8 cellular contexts compared by ENCODE assay signal in the genomic region with DNA sequence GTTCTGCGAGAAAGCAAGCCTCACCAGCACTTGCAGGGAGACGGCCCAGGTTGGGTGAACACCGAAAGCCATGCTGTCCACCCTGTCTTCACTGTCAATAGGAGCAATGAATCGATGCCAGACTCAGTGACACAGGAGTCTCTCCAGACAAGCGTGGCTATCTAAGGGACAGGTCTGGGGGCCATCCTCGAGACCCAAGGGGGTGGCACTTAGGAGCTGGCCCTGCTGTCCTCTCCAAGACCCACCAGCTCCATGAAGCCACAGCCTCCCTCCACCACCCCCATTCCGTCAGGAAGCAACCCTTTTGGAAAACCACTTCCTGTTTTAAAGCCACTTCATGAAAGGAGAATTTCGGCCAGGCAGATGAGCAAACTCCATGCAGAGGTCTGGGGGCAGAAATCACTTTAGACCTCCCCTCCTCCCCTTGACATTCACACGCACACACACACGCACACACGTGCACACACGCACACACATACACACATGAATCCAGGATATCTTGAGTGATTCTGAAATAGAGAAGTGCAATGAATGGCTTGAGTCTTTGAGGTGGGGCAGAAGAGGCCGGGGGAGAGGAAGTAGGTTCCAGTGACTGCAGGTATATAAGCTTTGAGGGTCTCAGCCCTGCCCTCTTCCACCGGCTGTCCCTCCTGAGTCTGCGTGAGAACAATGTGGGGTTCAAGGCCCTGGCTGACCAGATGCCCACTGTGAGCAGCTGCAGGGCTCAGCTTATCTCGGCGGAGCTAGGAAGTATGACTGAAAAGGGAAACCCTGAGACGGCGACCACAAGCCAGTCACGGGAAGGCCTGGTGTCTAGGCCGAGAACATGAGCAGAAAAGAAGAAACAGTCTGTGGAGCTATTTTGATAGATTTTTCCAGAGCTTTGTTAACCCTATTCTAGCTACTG. TPM values are rescaled to one million over a fixed set of nuclear protein-coding genes. Genes with fewer than 3 reads are reported as not detected.
DNase-seq lines count a peak whose midpoint lies in the region; ATAC-seq and TF ChIP-seq lines count a peak whose summit lies in the region.

No MANE protein-coding gene starts in this region.

- no peak for TF ChIP-seq CTCF in lower leg skin (IDR thresholded peaks at IDR 0.05)
- TF ChIP-seq CTCF in upper lobe of right lung (IDR thresholded peaks at IDR 0.05), result no peak

- no peaks in the 10 kb centered on the region for H3K36me3 ChIP-seq in upper lobe of right lung

- TF ChIP-seq POLR2A in GM18505 (IDR thresholded peaks at IDR 0.05; ENCODE audit: borderline replicate concordance, extremely low read depth, insufficient read depth, insufficient read length) (peak; percentile 50), lower leg skin (IDR thresholded peaks at IDR 0.05) (no peak)

- whole genome bisulfite sequencing in lower leg skin, 2 donors, result 76 to 85% methylated on average over 21 of the region's 21 CpGs

- DNase-seq in NOMO-1 treated with dmso at 0.1 percent for 144 hours (lab: John Stamatoyannopoulos, UW; ENCODE audit: unreplicated experiment) (peak; percentile 71), lower leg skin (ENCODE audit: low spot score in 2 of 2) (peak; percentile 62 to 90), upper lobe of right lung (no peak), amniotic stem cell (lab: John Stamatoyannopoulos, UW) (no peak)
- DNase-seq in activated effector memory CD4-positive, alpha-beta T cell treated with Interleukin-2 at 50 U/mL for 16 hours, result peak; percentile 30

- no peak overlapping the region for H3K4me3 ChIP-seq in lower leg skin (ENCODE audit: low read depth, poor library complexity, severe bottlenecking)
- no peak overlapping the region for H3K4me3 ChIP-seq in upper lobe of right lung

- H3K4me1 ChIP-seq in upper lobe of right lung, result peaks cover 13% of the 10 kb centered on the region

- no peaks in the 10 kb centered on the region for H3K27me3 ChIP-seq in upper lobe of right lung

- H3K27ac ChIP-seq in upper lobe of right lung, result peak overlapping the region; percentile 51

- intact Hi-C loops in lower leg skin (cut with DNase I; ENCODE audit: low total_unique reads) (no loop called here), upper lobe of right lung (cut with DNase I) (no loop called here)

- H3K9me3 ChIP-seq in upper lobe of right lung, result no peaks in the 10 kb centered on the region

- ATAC-seq in GM18505 (IDR thresholded peaks at IDR 0.05; ENCODE audit: unreplicated experiment) (peak; percentile 44), HG02642 (IDR thresholded peaks at IDR 0.05; ENCODE audit: poor library complexity, unreplicated experiment) (peak; percentile 61), upper lobe of right lung (peak; percentile 77), HG03378 (IDR thresholded peaks at IDR 0.05; ENCODE audit: unreplicated experiment) (no peak)

RNA-seq across cellular contexts. Expression of gene RGS10, which starts 25.0 kb away (rescaled TPM):
- total RNA-seq in lower leg skin, result 10 to 100 TPM; 14.8 to 40.1 (median 21.3) TPM
- total RNA-seq in upper lobe of right lung, result 31.0 TPM

Comparison
In these comparisons a context has a peak if more than half of its experiments do, and no peak if none do; other contexts are left out.
1. DNase-seq: peak in NOMO-1 treated with dmso at 0.1 percent for 144 hours (single experiment), activated effector memory CD4-positive, alpha-beta T cell treated with Interleukin-2 at 50 U/mL for 16 hours (single experiment) and lower leg skin (2 of 2); none in upper lobe of right lung (single experiment) and amniotic stem cell (single experiment).